15 cellular contexts compared by ENCODE assay signal in the genomic region with DNA sequence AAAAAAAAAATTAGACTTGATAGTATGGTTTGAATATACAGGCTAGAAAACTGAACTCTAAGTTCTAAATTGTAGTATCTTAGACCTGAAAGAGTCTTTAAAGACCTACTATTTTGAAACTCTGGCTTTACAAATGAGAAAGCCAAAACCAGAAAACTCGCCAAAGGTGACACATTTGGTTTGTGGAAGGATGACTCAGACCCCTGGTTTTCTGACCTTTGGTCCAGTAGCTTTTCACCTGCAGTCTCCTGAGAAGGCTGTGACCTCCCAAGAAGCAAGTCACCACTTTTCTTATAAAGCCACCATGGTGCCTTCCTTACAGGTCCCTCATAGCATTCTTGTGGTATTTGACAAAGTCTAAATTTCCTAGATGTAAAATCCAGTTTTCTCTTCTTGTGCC.
DNase-seq lines count a peak whose midpoint lies in the region; ATAC-seq and TF ChIP-seq lines count a peak whose summit lies in the region.
"Had no signal": no experiment of that assay in that cellular context is flagged by ENCODE, and none has a peak within 500 bp of the region (broad histone marks: within the 10 kb centered on the region; RNA-seq: fewer than 3 reads in every experiment).

No MANE protein-coding gene starts in this region.

- H3K4me3 ChIP-seq in GM23338: no peak overlapping the region
- H3K4me3 ChIP-seq in tibial nerve: no peak overlapping the region
- H3K4me3 ChIP-seq: heart left ventricle had no signal

- no peaks in the 10 kb centered on the region for H3K27me3 Mint-ChIP-seq in activated naive CD8-positive, alpha-beta T cell treated with anti-CD3 and anti-CD28 coated beads, Interleukin-2, amount 10 ng/mL, durations not matched to agents 7 days and 5 days
- no peaks in the 10 kb centered on the region for H3K27me3 Mint-ChIP-seq in GM23338 (ENCODE audit: insufficient read depth, low read depth, poor library complexity)
- H3K27me3 Mint-ChIP-seq: IgD-negative memory B cell had no signal

- no peaks in the 10 kb centered on the region for H3F3A ChIP-seq in GM23338 (replicated peaks; ENCODE audit: low read depth)

- H3K4me3 Mint-ChIP-seq in activated naive CD8-positive, alpha-beta T cell treated with anti-CD3 and anti-CD28 coated beads, Interleukin-2, amount 10 ng/mL, durations not matched to agents 7 days and 5 days: no peak overlapping the region
- no peak overlapping the region for H3K4me3 Mint-ChIP-seq in GM23338

- no peak overlapping the region for H3K27ac Mint-ChIP-seq in activated naive CD8-positive, alpha-beta T cell treated with anti-CD3 and anti-CD28 coated beads, Interleukin-2, amount 10 ng/mL, durations not matched to agents 7 days and 5 days
- no peak overlapping the region for H3K27ac Mint-ChIP-seq in GM23338
- H3K27ac Mint-ChIP-seq: IgD-negative memory B cell had no signal

- H3K27me3 ChIP-seq in GM23338 (ENCODE audit: insufficient read depth): no peaks in the 10 kb centered on the region
- no peaks in the 10 kb centered on the region for H3K27me3 ChIP-seq in tibial nerve

- H3K79me2 ChIP-seq in GM23338 (replicated peaks; ENCODE audit: insufficient read depth): no peaks in the 10 kb centered on the region

- H3K27ac ChIP-seq in GM23338 (ENCODE audit: low read depth) (no peak overlapping the region), tibial nerve (no peak overlapping the region)
- H3K27ac ChIP-seq: heart left ventricle had no signal

- H3K9me3 ChIP-seq in tibial nerve: peaks cover 0 to 2% (median 0%) of the 10 kb centered on the region in 4 donors

- POLR2A ChIA-PET in activated naive CD8-positive, alpha-beta T cell treated with anti-CD3 and anti-CD28 coated beads, Interleukin-2, amount 10 ng/mL, durations not matched to agents 7 days and 5 days (lab: Charles Lee): interaction anchor here (0.7 kb wide), 1 partner anchor 1536 kb away, joined by 5 read pairs; no protein-coding TSS in a partner anchor

- H3K4me1 ChIP-seq in GM23338 (ENCODE audit: insufficient read depth) (no peaks in the 10 kb centered on the region), tibial nerve (peaks cover 0 to 15% (median 4%) of the 10 kb centered on the region in 4 donors)

- no peaks in the 10 kb centered on the region for H3K36me3 ChIP-seq in GM23338 (ENCODE audit: insufficient read depth)
- H3K36me3 ChIP-seq in tibial nerve: no peaks in the 10 kb centered on the region
- H3K36me3 ChIP-seq: heart left ventricle had no signal

- DNase-seq in ELR (ENCODE audit: low read depth): peak; percentile 23
- DNase-seq in activated naive CD8-positive, alpha-beta T cell treated with anti-CD3 and anti-CD28 coated beads, Interleukin-2, amount 10 ng/mL, durations not matched to agents 7 days and 5 days: no peak
- no peak for DNase-seq in GM23338 (ENCODE audit: low spot score)
- DNase-seq in tibial nerve (ENCODE audit: low spot score in 2 of 2): no peak
- DNase-seq: erythroblast; GDM1; GOT3; heart left ventricle; NCI-H1436 treated with DMSO at 0.1 percent for 48 hours; NCI-H510A treated with DMSO at 0.1 percent for 48 hours; stimulated activated CD4-positive, alpha-beta T cell treated with anti-CD3 and anti-CD28 coated beads, Interleukin-4, amount 100 ng/mL, for 4 hours had no signal

- H3K9me2 ChIP-seq in GM23338 (ENCODE audit: insufficient read depth): no peaks in the 10 kb centered on the region

- TF ChIP-seq CTCF in GM23338 (conservative IDR thresholded peaks at IDR 0.05; ENCODE audit: low read depth in 2 of 2) (no peak), tibial nerve (IDR thresholded peaks at IDR 0.05) (no peak)

- H3K9me3 Mint-ChIP-seq in activated naive CD8-positive, alpha-beta T cell treated with anti-CD3 and anti-CD28 coated beads, Interleukin-2, amount 10 ng/mL, durations not matched to agents 7 days and 5 days: peaks cover 19% of the 10 kb centered on the region
- peaks cover 6% of the 10 kb centered on the region; the same call in 1 of the 3 replicates for H3K9me3 Mint-ChIP-seq in GM23338

- peaks cover 16% of the 10 kb centered on the region for H3K36me3 Mint-ChIP-seq in activated naive CD8-positive, alpha-beta T cell treated with anti-CD3 and anti-CD28 coated beads, Interleukin-2, amount 10 ng/mL, durations not matched to agents 7 days and 5 days
- no peaks in the 10 kb centered on the region for H3K36me3 Mint-ChIP-seq in GM23338 (ENCODE audit: low read depth)

- no peak overlapping the region for H2AFZ ChIP-seq in GM23338

- no peak overlapping the region for H3K4me2 ChIP-seq in GM23338

- TF ChIP-seq POLR2A in tibial nerve (IDR thresholded peaks at IDR 0.05): no peak

- H4K20me1 ChIP-seq in GM23338 (replicated peaks; ENCODE audit: insufficient read depth): no peaks in the 10 kb centered on the region

- H3K4me1 Mint-ChIP-seq in activated naive CD8-positive, alpha-beta T cell treated with anti-CD3 and anti-CD28 coated beads, Interleukin-2, amount 10 ng/mL, durations not matched to agents 7 days and 5 days: peaks cover 15% of the 10 kb centered on the region
- H3K4me1 Mint-ChIP-seq in GM23338: peaks cover 2% of the 10 kb centered on the region; the same call in 1 of the 3 replicates

- TF ChIP-seq EP300 in tibial nerve (IDR thresholded peaks at IDR 0.05): no peak

- ATAC-seq in GM18870 (IDR thresholded peaks at IDR 0.05; ENCODE audit: unreplicated experiment) (peak; percentile 90), HG03175 (IDR thresholded peaks at IDR 0.05; ENCODE audit: unreplicated experiment) (peak; percentile 74), GM23338 (no peak), GM18868 (IDR thresholded peaks at IDR 0.05; ENCODE audit: unreplicated experiment) (no peak)
- peak; percentile 36 for ATAC-seq in activated naive CD8-positive, alpha-beta T cell treated with anti-CD3 and anti-CD28 coated beads, Interleukin-2, amount 10 ng/mL, durations not matched to agents 7 days and 5 days (ENCODE audit: low read depth)
- ATAC-seq: heart left ventricle had no signal

- 85 to 92% methylated on average over 1 of the region's 1 CpG for WGBS in tibial nerve, 2 donors

TF ChIP-seq in GM23338, 12 proteins besides CTCF, POLR2A, EP300 and RAD21 (continues in another document):
- TF ChIP-seq ETS1 (IDR thresholded peaks at IDR 0.05) (no peak), ZNF114 (CRISPR knock-in tag; IDR thresholded peaks at IDR 0.05) (no peak), EZH2phosphoT487 (IDR thresholded peaks at IDR 0.05; ENCODE audit: unreplicated experiment) (no peak), EZH2 (IDR thresholded peaks at IDR 0.05; ENCODE audit: low read depth, unreplicated experiment) (no peak), ZNF331 (CRISPR knock-in tag; IDR thresholded peaks at IDR 0.05; ENCODE audit: low read depth) (no peak), JUNB (IDR thresholded peaks at IDR 0.05; ENCODE audit: unreplicated experiment) (no peak)

Comparison
In these comparisons a context has a peak if more than half of its experiments do, and no peak if none do; other contexts are left out.
1. ATAC-seq: peak in GM18870 (single experiment), HG03175 (single experiment) and activated naive CD8-positive, alpha-beta T cell treated with anti-CD3 and anti-CD28 coated beads, Interleukin-2, amount 10 ng/mL, durations not matched to agents 7 days and 5 days (single experiment); none in GM23338 (single experiment) and GM18868 (single experiment).